ENCODE assay signal across 1 cellular context in the genomic region with DNA sequence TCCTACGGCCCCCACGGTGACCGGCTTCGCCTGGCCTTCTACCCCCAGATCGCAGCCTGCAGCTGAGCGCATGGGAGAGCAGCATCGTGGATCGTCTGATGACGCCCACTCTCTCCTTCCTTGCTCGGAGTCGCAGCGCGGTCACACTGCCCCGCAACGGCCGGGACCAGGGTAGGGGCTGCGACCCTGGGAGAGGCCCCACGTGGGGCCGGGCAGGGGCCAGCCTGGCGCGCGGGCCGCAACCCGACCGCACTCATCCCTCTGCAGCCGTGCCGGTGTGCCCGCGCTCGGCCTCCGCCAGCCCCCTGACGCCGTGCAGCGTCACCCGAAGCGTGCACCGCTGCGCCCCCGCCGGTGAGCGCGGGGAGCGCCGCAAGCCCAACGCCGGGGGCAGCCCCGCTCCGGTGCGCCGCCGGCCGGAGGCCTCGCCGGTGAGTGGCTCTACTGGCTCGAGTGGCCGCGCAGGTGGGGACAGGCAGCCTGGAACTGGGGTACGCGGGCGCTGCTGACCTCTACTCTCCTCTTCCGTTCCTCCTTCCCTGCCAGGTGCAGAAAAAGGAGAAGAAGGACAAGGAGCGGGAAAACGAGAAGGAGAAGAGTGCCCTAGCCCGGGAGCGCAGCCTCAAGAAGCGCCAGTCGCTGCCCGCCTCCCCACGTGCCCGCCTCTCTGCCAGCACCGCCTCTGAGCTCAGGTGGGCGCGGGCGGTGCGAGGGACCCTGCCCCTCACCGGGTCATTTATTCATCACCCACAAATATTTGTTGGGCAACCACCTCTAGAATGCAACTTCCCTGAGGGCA.
A peak's percentile ranks its signal among the peaks of the same experiment; 100 is the strongest.
TF ChIP-seq lines count a peak whose summit lies in the region.

No MANE protein-coding gene starts in this region.

TF ChIP-seq in K562, 482 proteins besides CTCF, POLR2A, EP300 and RAD21:
- TF ChIP-seq RBFOX2 (IDR thresholded peaks at IDR 0.05; ENCODE audit: low read depth, low read length) (0 out of 2 replicates have a peak, but pooled peaks have one; percentile 4), POLR2G (IDR thresholded peaks at IDR 0.05; ENCODE audit: low read depth, low read length) (peak; percentile 31; the same call in 1 of the 2 replicates), ZNF75A (CRISPR knock-in tag; IDR thresholded peaks at IDR 0.05) (no peak)
